In genomic region chr3:23488618-23489017, GRCh38 we compare ENCODE assay signal across 22 cellular contexts.
"Had no signal": no experiment of that assay in that cellular context is flagged by ENCODE, and none has a peak within 500 bp of the region (broad histone marks: within the 10 kb centered on the region; RNA-seq: fewer than 3 reads in every experiment).

No MANE protein-coding gene starts in this region.

- H3K4me3 Mint-ChIP-seq: activated CD4-positive, alpha-beta T cell treated with anti-CD3 and anti-CD28 coated beads, Interleukin-2, amount 10 ng/mL, durations not matched to agents 24 days and 14 days; activated CD8-positive, alpha-beta memory T cell treated with anti-CD3 and anti-CD28 coated beads, Interleukin-2, amount 10 ng/mL, durations not matched to agents 7 days and 5 days; activated naive CD4-positive, alpha-beta T cell treated with anti-CD3 and anti-CD28 coated beads, Interleukin-2, amount 50 U/mL, for 24 hours; activated T-cell treated with anti-CD3 and anti-CD28 coated beads, Interleukin-2, amount 50 U/mL, for 24 hours; activated T-helper 1 cell treated with anti-CD3 and anti-CD28 coated beads, Interleukin-12 subunit alpha, Interleukin-12 subunit beta, Interleukin-2, Interleukin-4 antibody, amounts not matched to agents 30 ng/mL and 10 ng/mL and 1 ng/mL, durations not matched to agents 14 hours and 24 hours and 36 hours; IgD-negative memory B cell; T-helper 1 cell treated with Interleukin-12 subunit alpha and Interleukin-12 subunit beta and Interleukin-4 antibody, amounts not matched to agents 30 μg/mL and 1 μg/mL, for 36 hours had no signal

- H3K4me1 Mint-ChIP-seq: activated CD4-positive, alpha-beta T cell treated with anti-CD3 and anti-CD28 coated beads, Interleukin-2, amount 10 ng/mL, durations not matched to agents 24 days and 14 days; activated CD8-positive, alpha-beta memory T cell treated with anti-CD3 and anti-CD28 coated beads, Interleukin-2, amount 10 ng/mL, durations not matched to agents 7 days and 5 days; activated naive CD4-positive, alpha-beta T cell treated with anti-CD3 and anti-CD28 coated beads, Interleukin-2, amount 50 U/mL, for 24 hours had no signal

- H3K27me3 ChIP-seq: ascending aorta, SJCRH30 had no signal

- ATAC-seq: activated CD4-positive, CD25-positive, alpha-beta regulatory T cell treated with anti-CD3 and anti-CD28 coated beads, Interleukin-2, amount 50 U/mL, for 24 hours; activated CD8-positive, alpha-beta memory T cell treated with anti-CD3 and anti-CD28 coated beads, Interleukin-2, amount 10 ng/mL, durations not matched to agents 7 days and 5 days had no signal

- H3K27ac Mint-ChIP-seq: activated CD4-positive, alpha-beta T cell treated with anti-CD3 and anti-CD28 coated beads, Interleukin-2, amount 10 ng/mL, durations not matched to agents 24 days and 14 days; activated CD8-positive, alpha-beta memory T cell treated with anti-CD3 and anti-CD28 coated beads, Interleukin-2, amount 10 ng/mL, durations not matched to agents 7 days and 5 days; activated naive CD4-positive, alpha-beta T cell treated with anti-CD3 and anti-CD28 coated beads, Interleukin-2, amount 50 U/mL, for 24 hours; activated T-cell treated with anti-CD3 and anti-CD28 coated beads, Interleukin-2, amount 50 U/mL, for 24 hours; activated T-helper 1 cell treated with anti-CD3 and anti-CD28 coated beads, Interleukin-12 subunit alpha, Interleukin-12 subunit beta, Interleukin-2, Interleukin-4 antibody, amounts not matched to agents 30 ng/mL and 10 ng/mL and 1 ng/mL, durations not matched to agents 14 hours and 24 hours and 36 hours; T-helper 1 cell treated with Interleukin-12 subunit alpha and Interleukin-12 subunit beta and Interleukin-4 antibody, amounts not matched to agents 30 μg/mL and 1 μg/mL, for 36 hours had no signal

- H3K27ac ChIP-seq: ascending aorta, SJCRH30 had no signal

- H3K4me3 ChIP-seq: ascending aorta, SJCRH30 had no signal

- H3K27me3 Mint-ChIP-seq: activated CD4-positive, alpha-beta T cell treated with anti-CD3 and anti-CD28 coated beads, Interleukin-2, amount 10 ng/mL, durations not matched to agents 24 days and 14 days; activated CD8-positive, alpha-beta memory T cell treated with anti-CD3 and anti-CD28 coated beads, Interleukin-2, amount 10 ng/mL, durations not matched to agents 7 days and 5 days; activated naive CD4-positive, alpha-beta T cell treated with anti-CD3 and anti-CD28 coated beads, Interleukin-2, amount 50 U/mL, for 24 hours; activated T-cell treated with anti-CD3 and anti-CD28 coated beads, Interleukin-2, amount 50 U/mL, for 24 hours; IgD-negative memory B cell had no signal

- H3K36me3 Mint-ChIP-seq: activated CD8-positive, alpha-beta memory T cell treated with anti-CD3 and anti-CD28 coated beads, Interleukin-2, amount 10 ng/mL, durations not matched to agents 7 days and 5 days had no signal

- H3K36me3 ChIP-seq: ascending aorta, SJCRH30 had no signal

- H3K4me1 ChIP-seq: ascending aorta, SJCRH30 had no signal

- DNase-seq: activated CD4-positive, alpha-beta T cell treated with anti-CD3 and anti-CD28 coated beads, Interleukin-2, amount 10 ng/mL, durations not matched to agents 24 days and 14 days; activated CD4-positive, alpha-beta T cell treated with anti-CD3 and anti-CD28 coated beads, Interleukin-2, amount 50 U/mL, for 48 hours; activated CD8-positive, alpha-beta memory T cell treated with anti-CD3 and anti-CD28 coated beads, Interleukin-2, amount 10 ng/mL, durations not matched to agents 7 days and 5 days; activated effector memory CD4-positive, alpha-beta T cell treated with Interleukin-2 at 50 U/mL for 16 hours; activated naive CD4-positive, alpha-beta T cell; activated T-cell treated with anti-CD3 and anti-CD28 coated beads, Interleukin-2, amount 50 U/mL, for 24 hours; KG1; NCI-H1048; NCI-H1930; NCI-H2107; NCI-H2171 treated with DMSO at 0.1 percent for 48 hours; NCI-H345; NCI-H510A; NCI-H526 treated with DMSO at 0.1 percent for 48 hours; NCI-H82; SJCRH30 had no signal
